ENCODE assay signal across 9 cellular contexts in genomic region chr3:16885948-16886683, GRCh38. TPM values are rescaled to one million over a fixed set of nuclear protein-coding genes. Genes with fewer than 3 reads are reported as not detected.
A peak's percentile ranks its signal among the peaks of the same experiment; 100 is the strongest.
DNase-seq lines count a peak whose midpoint lies in the region; ATAC-seq and TF ChIP-seq lines count a peak whose summit lies in the region.
"Had no signal": no experiment of that assay in that cellular context is flagged by ENCODE, and none has a peak within 500 bp of the region (broad histone marks: within the 10 kb centered on the region; RNA-seq: fewer than 3 reads in every experiment).

No MANE protein-coding gene starts in this region.

- peak; percentile 62 for DNase-seq in GM23248
- DNase-seq in RPMI8226: peak; percentile 50
- no peak for DNase-seq in epithelial cell of proximal tubule (ENCODE audit: low read depth)
- no peak for DNase-seq in prostate gland (ENCODE audit: low spot score)
- DNase-seq in stimulated activated CD4-positive, alpha-beta T cell treated with anti-CD3 and anti-CD28 coated beads, Interleukin-2, amount 100 ng/mL, for 24 hours: no peak

- H3K4me3 ChIP-seq in GM23248: peak overlapping the region; percentile 76
- H3K4me3 ChIP-seq in epithelial cell of proximal tubule (ENCODE audit: low read depth, low read length): peak overlapping the region; percentile 82
- peak overlapping the region; percentile 58 to 61 for H3K4me3 ChIP-seq in prostate gland

- 11 to 12% methylated on average over 11 of the region's 11 CpGs for WGBS in GM23248 (ENCODE audit: low coverage in 1 of 2, low lambda C conversion rate in 2 of 2, missing lambda C conversion rate in 2 of 2), 2 experiments
- 28% methylated on average over 11 of the region's 11 CpGs for WGBS in prostate gland

- H3K9me2 ChIP-seq in GM23248 (ENCODE audit: insufficient read depth): no peaks in the 10 kb centered on the region

- H3K27me3 ChIP-seq in GM23248 (replicated peaks; ENCODE audit: insufficient read depth) (no peaks in the 10 kb centered on the region), prostate gland (replicated peaks; ENCODE audit: insufficient read depth) (no peaks in the 10 kb centered on the region)

- H2AFZ ChIP-seq in GM23248: peak overlapping the region; percentile 94

- H3K9me3 ChIP-seq in GM23248 (ENCODE audit: low read depth): no peaks in the 10 kb centered on the region
- H3K9me3 ChIP-seq in prostate gland: no peaks in the 10 kb centered on the region

- TF ChIP-seq POLR2A in prostate gland (IDR thresholded peaks at IDR 0.05): no peak

- ATAC-seq in GM19455 (IDR thresholded peaks at IDR 0.05; ENCODE audit: unreplicated experiment) (no peak), GM21825 (IDR thresholded peaks at IDR 0.05; ENCODE audit: unreplicated experiment) (no peak)
- ATAC-seq in activated CD4-positive, CD25-positive, alpha-beta regulatory T cell treated with anti-CD3 and anti-CD28 coated beads, Interleukin-2, amount 50 U/mL, for 24 hours: no peak

- peak overlapping the region; percentile 77 for H3K9ac ChIP-seq in GM23248

- H3K4me1 ChIP-seq in GM23248 (ENCODE audit: insufficient read depth): peaks cover 10% of the 10 kb centered on the region
- no peaks in the 10 kb centered on the region for H3K4me1 ChIP-seq in prostate gland (replicated peaks)

- TF ChIP-seq CTCF in epithelial cell of proximal tubule (conservative IDR thresholded peaks at IDR 0.05; ENCODE audit: low read depth, low read length): no peak
- no peak for TF ChIP-seq CTCF in prostate gland (IDR thresholded peaks at IDR 0.05)

- peaks cover 31% of the 10 kb centered on the region for H3K79me2 ChIP-seq in GM23248 (ENCODE audit: insufficient read depth)

- H3K36me3 ChIP-seq in GM23248 (ENCODE audit: low read depth) (no peaks in the 10 kb centered on the region), prostate gland (no peaks in the 10 kb centered on the region)

- intact Hi-C loops in prostate gland (cut with DNase I): loop anchor here (10.0 kb wide), 1 partner anchor 349 kb away; no protein-coding TSS in a partner anchor

- H3K4me2 ChIP-seq in GM23248 (ENCODE audit: unreplicated experiment): peak overlapping the region; percentile 99

- H3K27ac ChIP-seq in GM23248: peak overlapping the region; percentile 45
- H3K27ac ChIP-seq in prostate gland: peak overlapping the region; percentile 77 to 84
- H3K27ac ChIP-seq: SK-N-MC had no signal

- H4K20me1 ChIP-seq in GM23248 (ENCODE audit: insufficient read depth): no peaks in the 10 kb centered on the region

- in situ Hi-C loops in GM23248 (cut with MboI): no loop called here

- peaks cover 25% of the 10 kb centered on the region for H3F3A ChIP-seq in GM23248 (ENCODE audit: insufficient read depth)

RNA-seq across cellular contexts. Expression of gene PLCL2, which starts 1.4 kb away (rescaled TPM):
- 3.7 and 5.1 TPM in 2 replicates for total RNA-seq in GM23248 (2014; rRNA removed; shearing (Covaris generic))
- 1.4 TPM in 2 replicates for polyA plus RNA-seq in GM23248 (2016; fragmentation: Nextera tagmentation; extraction: Ambion mirVana)
- total RNA-seq in epithelial cell of proximal tubule: 2.8 and 3.5 TPM in 2 replicates
- 10 to 100 TPM in 1 of 2 donors, 1 to 10 TPM in 1; 5.3 to 14.5 TPM for total RNA-seq in prostate gland

Comparison
In these comparisons a context has a peak if more than half of its experiments do, and no peak if none do; other contexts are left out.
1. DNase-seq: peak in GM23248 (single experiment) and RPMI8226 (single experiment); none in epithelial cell of proximal tubule (single experiment), prostate gland (single experiment) and stimulated activated CD4-positive, alpha-beta T cell treated with anti-CD3 and anti-CD28 coated beads, Interleukin-2, amount 100 ng/mL, for 24 hours (0 of 2).
2. Peak in every context shown above with its lines, with median percentiles within 50 percentile points of each other: H3K4me3 ChIP-seq.